In genomic region chr9:137666950-137667670, GRCh38 we compare ENCODE assay signal across 9 cellular contexts. TPM values are rescaled to one million over a fixed set of nuclear protein-coding genes. Genes with fewer than 3 reads are reported as not detected.
DNase-seq lines count a peak whose midpoint lies in the region; ATAC-seq and TF ChIP-seq lines count a peak whose summit lies in the region.
"Had no signal": no experiment of that assay in that cellular context is flagged by ENCODE, and none has a peak within 500 bp of the region (broad histone marks: within the 10 kb centered on the region; RNA-seq: fewer than 3 reads in every experiment).

No MANE protein-coding gene starts in this region.

- peak overlapping the region; percentile 86 for H3K27ac ChIP-seq in cingulate gyrus (ENCODE audit: low read depth, low read length)
- H3K27ac ChIP-seq: WERI-Rb-1 had no signal

- H3K9me3 Mint-ChIP-seq in neural crest cell, result no peaks in the 10 kb centered on the region

- peak overlapping the region; percentile 15 for H3K4me3 Mint-ChIP-seq in neural crest cell

- no peaks in the 10 kb centered on the region for H3K27me3 Mint-ChIP-seq in neural crest cell (ENCODE audit: low read depth)

- TF ChIP-seq CTCF in neural crest cell (conservative IDR thresholded peaks at IDR 0.05), result no peak

- H3K27ac Mint-ChIP-seq in neural crest cell (ENCODE audit: unreplicated experiment), result peak overlapping the region; percentile 82

- H3K36me3 Mint-ChIP-seq in neural crest cell (ENCODE audit: low read depth), result peaks cover 18% of the 10 kb centered on the region

- DNase-seq in DMS79 treated with DMSO at 0.1 percent for 48 hours (lab: John Stamatoyannopoulos, UW), result peak; percentile 88
- DNase-seq in NCI-H2029 treated with DMSO at 0.1 percent for 48 hours (lab: John Stamatoyannopoulos, UW), result peak; percentile 36
- DNase-seq in neural crest cell (ENCODE audit: low read depth, low spot score), result peak; percentile 30
- no peak for DNase-seq in SKM-1 treated with dmso at 0.1 percent for 144 hours (lab: John Stamatoyannopoulos, UW; ENCODE audit: unreplicated experiment)
- no peak for DNase-seq in cortex of kidney (lab: John Stamatoyannopoulos, UW)
- DNase-seq in HuH-7 (ENCODE audit: low spot score), result no peak
- DNase-seq: WERI-Rb-1 had no signal

- peaks cover 65% of the 10 kb centered on the region for H3K4me1 Mint-ChIP-seq in neural crest cell

- no peak for ATAC-seq in GM21360 (IDR thresholded peaks at IDR 0.05; ENCODE audit: unreplicated experiment)

RNA-seq across cellular contexts. Expression of gene EHMT1, which starts 48.3 kb away (rescaled TPM):
- total RNA-seq in neural crest cell, result 163 and 167 TPM in 2 replicates

Comparison
In these comparisons a context has a peak if more than half of its experiments do, and no peak if none do; other contexts are left out.
1. DNase-seq: peak in DMS79 treated with DMSO at 0.1 percent for 48 hours (single experiment), NCI-H2029 treated with DMSO at 0.1 percent for 48 hours (single experiment) and neural crest cell (single experiment); none in SKM-1 treated with dmso at 0.1 percent for 144 hours (single experiment), cortex of kidney (single experiment) and HuH-7 (single experiment).